ENCODE assay signal across 7 cellular contexts in the genomic region with DNA sequence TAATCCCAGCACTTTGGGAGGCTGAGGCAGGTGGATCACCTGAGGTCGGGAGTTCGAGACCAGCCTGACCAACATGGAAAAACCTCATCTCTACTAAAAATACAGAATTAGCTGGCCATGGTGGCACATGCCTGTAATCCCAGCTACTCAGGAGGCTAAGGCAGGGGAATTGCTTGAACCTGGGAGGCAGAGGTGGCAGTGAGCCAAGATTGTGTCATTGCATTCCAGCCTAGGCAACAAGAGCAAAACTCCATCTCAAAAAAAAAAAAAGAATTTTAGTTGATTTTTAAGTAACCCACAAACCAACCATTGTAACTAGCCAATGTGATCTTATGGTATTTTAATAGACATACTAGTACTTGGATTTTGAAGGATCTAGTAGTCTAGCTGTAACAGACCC. TPM values are rescaled to one million over a fixed set of nuclear protein-coding genes. Genes with fewer than 3 reads are reported as not detected.
A peak's percentile ranks its signal among the peaks of the same experiment; 100 is the strongest.
DNase-seq lines count a peak whose midpoint lies in the region; ATAC-seq and TF ChIP-seq lines count a peak whose summit lies in the region.
"Not testable (repeated sequence)": the region's sequence is repeated elsewhere in the genome, so short reads cannot be mapped to it uniquely, and the experiment has no call there.

No MANE protein-coding gene starts in this region.

- WGBS in endodermal cell (ENCODE audit: insufficient coverage in 1 of 2, insufficient read length in 1 of 2), 2 experiments, result 87% methylated on average over 2 of the region's 2 CpGs; no CpG with 5 or more reads in 1 of the 2 experiments

- CTCF ChIA-PET in activated CD4-positive, alpha-beta T cell treated with anti-CD3 and anti-CD28 coated beads for 36 hours (lab: Charles Lee), result not testable (repeated sequence)

- not testable (repeated sequence) for H3K9me3 ChIP-seq in ascending aorta; left ventricle myocardium inferior (replicated peaks); thoracic aorta
- H3K9me3 ChIP-seq in endodermal cell (ENCODE audit: control insufficient read depth, low read length), result peaks cover 13% of the 10 kb centered on the region

- H3K9ac ChIP-seq in endodermal cell (ENCODE audit: extremely low read depth, low read length, poor library complexity, severe bottlenecking), result not testable (repeated sequence)

- POLR2A ChIA-PET in activated CD4-positive, alpha-beta T cell treated with anti-CD3 and anti-CD28 coated beads for 36 hours (lab: Charles Lee), result interaction anchor here (0.6 to 0.7 kb wide), 3 partner anchors 26 to 47 kb away, joined by 3 to 8 read pairs (median 3); no protein-coding TSS in a partner anchor

- H3K27ac ChIP-seq in ascending aorta (peak overlapping the region; percentile 79 to 88), left ventricle myocardium inferior (replicated peaks) (peak overlapping the region; percentile 75), thoracic aorta (peak overlapping the region; percentile 35 to 83)
- H3K27ac ChIP-seq in endodermal cell (ENCODE audit: low read depth, low read length), result not testable (repeated sequence)

- H3K27me3 ChIP-seq in ascending aorta; left ventricle myocardium inferior (ENCODE audit: low read depth); thoracic aorta (replicated peaks; ENCODE audit: insufficient read depth): not testable (repeated sequence)
- peaks cover 96% of the 10 kb centered on the region for H3K27me3 ChIP-seq in endodermal cell (ENCODE audit: control insufficient read depth, insufficient read depth, low read length, poor library complexity, severe bottlenecking)

- H3K27me3 Mint-ChIP-seq in HFFc6 (ENCODE audit: insufficient read depth); activated CD4-positive, alpha-beta T cell treated with anti-CD3 and anti-CD28 coated beads for 36 hours; natural killer cell (ENCODE audit: low read depth in 2 of 2): not testable (repeated sequence)
- peaks cover 98% of the 10 kb centered on the region for H3K27me3 Mint-ChIP-seq in endodermal cell (ENCODE audit: insufficient read depth)

- H3K27ac Mint-ChIP-seq in HFFc6 (peak overlapping the region; percentile 11; the same call in 1 of the 2 replicates), natural killer cell (peak overlapping the region; percentile 66 to 79)
- H3K27ac Mint-ChIP-seq in activated CD4-positive, alpha-beta T cell treated with anti-CD3 and anti-CD28 coated beads for 36 hours, result peak overlapping the region; percentile 44
- H3K27ac Mint-ChIP-seq in endodermal cell, result not testable (repeated sequence)

- H3K36me3 Mint-ChIP-seq in HFFc6 (ENCODE audit: low read depth), result peaks cover 11% of the 10 kb centered on the region
- peaks cover 52% of the 10 kb centered on the region for H3K36me3 Mint-ChIP-seq in activated CD4-positive, alpha-beta T cell treated with anti-CD3 and anti-CD28 coated beads for 36 hours (ENCODE audit: low read depth)
- not testable (repeated sequence) for H3K36me3 Mint-ChIP-seq in endodermal cell (ENCODE audit: low read depth); natural killer cell

- intact Hi-C loops in activated CD4-positive, alpha-beta T cell treated with anti-CD3 and anti-CD28 coated beads for 36 hours (cut with DNase I, micrococcal nuclease); left ventricle myocardium inferior (cut with micrococcal nuclease); natural killer cell (cut with micrococcal nuclease): not testable (repeated sequence)
- intact Hi-C loops in ascending aorta (cut with DNase I), result loop anchor here (5.0 kb wide), 1 partner anchor 33 kb away; no protein-coding TSS in a partner anchor

- H3K4me1 ChIP-seq in ascending aorta (peaks cover 21 to 61% of the 10 kb centered on the region in 2 donors), left ventricle myocardium inferior (peaks cover 98% of the 10 kb centered on the region), thoracic aorta (ENCODE audit: control insufficient read depth in 1 of 2, low read depth in 2 of 2) (peaks cover 57 to 86% of the 10 kb centered on the region in 2 donors)
- H3K4me1 ChIP-seq in endodermal cell (ENCODE audit: control insufficient read depth, insufficient read depth, low read length), result not testable (repeated sequence)

- H3K9me3 Mint-ChIP-seq in HFFc6; activated CD4-positive, alpha-beta T cell treated with anti-CD3 and anti-CD28 coated beads for 36 hours (ENCODE audit: low read depth); endodermal cell; natural killer cell: not testable (repeated sequence)

- not testable (repeated sequence) for H3K4me3 ChIP-seq in ascending aorta, left ventricle myocardium inferior, thoracic aorta
- peak overlapping the region; percentile 2 for H3K4me3 ChIP-seq in endodermal cell (ENCODE audit: low read length)

- not testable (repeated sequence) for H3K36me3 ChIP-seq in ascending aorta; endodermal cell (ENCODE audit: control insufficient read depth, insufficient read depth, low read length); left ventricle myocardium inferior; thoracic aorta

- peak; percentile 30 for DNase-seq in HFFc6
- not testable (repeated sequence) for DNase-seq in activated CD4-positive, alpha-beta T cell treated with anti-CD3 and anti-CD28 coated beads for 36 hours; endodermal cell; natural killer cell; thoracic aorta (ENCODE audit: low spot score)
- DNase-seq in ascending aorta (ENCODE audit: low spot score in 2 of 2), result peak in 1 of 2 donors; percentile 83
- DNase-seq in left ventricle myocardium inferior, result peak; percentile 33

- H3K4me1 Mint-ChIP-seq in HFFc6 (ENCODE audit: low read depth) (peaks cover 57% of the 10 kb centered on the region), natural killer cell (peaks cover 58 to 63% of the 10 kb centered on the region in 2 donors)
- H3K4me1 Mint-ChIP-seq in activated CD4-positive, alpha-beta T cell treated with anti-CD3 and anti-CD28 coated beads for 36 hours, result peaks cover 78% of the 10 kb centered on the region
- not testable (repeated sequence) for H3K4me1 Mint-ChIP-seq in endodermal cell

- TF ChIP-seq CTCF in HFFc6 (IDR thresholded peaks at IDR 0.05); ascending aorta (IDR thresholded peaks at IDR 0.05); endodermal cell (conservative IDR thresholded peaks at IDR 0.05); left ventricle myocardium inferior (IDR thresholded peaks at IDR 0.05; ENCODE audit: borderline replicate concordance); natural killer cell (IDR thresholded peaks at IDR 0.05); thoracic aorta (IDR thresholded peaks at IDR 0.05): not testable (repeated sequence)

- not testable (repeated sequence) for H3K4me3 Mint-ChIP-seq in HFFc6; activated CD4-positive, alpha-beta T cell treated with anti-CD3 and anti-CD28 coated beads for 36 hours; endodermal cell
- H3K4me3 Mint-ChIP-seq in natural killer cell, result peak overlapping the region; percentile 22

- ATAC-seq in activated CD4-positive, alpha-beta T cell treated with anti-CD3 and anti-CD28 coated beads for 36 hours; natural killer cell; thoracic aorta (ENCODE audit: insufficient number of reproducible peaks, low FRiP score, low read depth): not testable (repeated sequence)

RNA-seq across cellular contexts. Expression of a gene that starts 27.9 kb away (rescaled TPM):
- total RNA-seq in HFFc6 (2021; fragmentation: NEBNext Ultra II Directional; extraction: Animal tissue kit (Norgen Biotek cat#: 25700)), result 10 to 100 TPM; 65.3 to 74.5 (median 68.8) TPM
- 100 to 1,000 TPM; 332 to 345 TPM for total RNA-seq in activated CD4-positive, alpha-beta T cell treated with anti-CD3 and anti-CD28 coated beads for 36 hours
- total RNA-seq in ascending aorta (181 TPM), endodermal cell (10 to 100 TPM; 27.5 to 32.4 TPM), left ventricle myocardium inferior (116 TPM), natural killer cell (100 to 1,000 TPM; 190 to 246 (median 206) TPM), thoracic aorta (100 to 1,000 TPM; 217 to 360 TPM)
- polyA plus RNA-seq in endodermal cell (2013, experiment 1 of 2), result 37.5 TPM
- 40.2 TPM for polyA plus RNA-seq in endodermal cell (2013, experiment 2 of 2)
